8 cellular contexts compared by ENCODE assay signal in the genomic region with DNA sequence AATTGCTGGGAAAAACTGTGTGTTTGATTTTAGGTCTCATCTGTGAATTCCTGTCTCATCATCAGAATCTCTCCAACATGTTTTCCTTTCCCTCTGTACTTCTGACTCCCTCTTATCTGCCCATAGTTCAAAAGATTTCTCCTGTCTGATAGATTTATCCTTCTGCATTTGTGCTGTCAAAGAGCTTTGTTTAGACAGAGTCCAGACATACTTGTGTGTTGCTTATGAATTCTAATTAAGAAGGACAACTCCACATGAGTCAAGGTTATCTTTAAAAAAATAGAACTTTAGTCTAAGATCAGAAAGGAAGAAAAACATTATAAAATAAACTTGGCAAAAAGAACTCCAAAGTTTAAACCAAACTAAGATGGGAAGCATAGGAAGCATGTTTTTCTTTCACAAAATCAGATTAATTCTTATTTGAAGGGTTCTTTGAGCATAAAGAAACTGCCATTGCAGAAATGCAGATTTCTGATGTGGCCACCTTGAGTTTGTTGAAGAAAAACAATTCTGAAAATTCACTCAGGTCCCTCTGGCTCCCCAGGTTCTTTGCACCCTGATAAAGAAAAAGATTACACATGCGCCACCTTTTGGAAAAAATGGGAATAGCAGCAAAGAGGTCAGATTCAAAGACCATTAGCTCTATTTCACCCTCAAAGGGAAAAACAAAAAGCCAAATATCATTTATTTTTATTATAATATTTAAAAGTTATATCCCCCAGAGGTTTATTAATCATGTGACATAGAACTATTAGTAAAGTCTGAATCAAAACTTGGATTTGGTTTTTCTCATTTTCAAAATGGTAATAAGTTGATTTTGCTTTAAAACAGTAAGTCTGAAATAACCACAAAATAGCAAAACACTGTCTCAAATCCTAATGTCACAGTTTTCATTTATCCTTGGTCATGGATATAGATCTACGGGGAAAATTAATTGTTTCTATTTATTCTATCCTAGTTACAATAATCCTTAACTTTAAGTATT.
A peak's percentile ranks its signal among the peaks of the same experiment; 100 is the strongest.
DNase-seq lines count a peak whose midpoint lies in the region; ATAC-seq, FAIRE-seq and TF ChIP-seq lines count a peak whose summit lies in the region.

No MANE protein-coding gene starts in this region.

- ATAC-seq in HG03469 (IDR thresholded peaks at IDR 0.05; ENCODE audit: unreplicated experiment): peak; percentile 70

- H3K9me3 ChIP-seq in SJCRH30 (replicated peaks): no peaks in the 10 kb centered on the region
- no peaks in the 10 kb centered on the region for H3K9me3 ChIP-seq in keratinocyte (ENCODE audit: control insufficient read depth, low read depth, low read length)

- H3K4me2 ChIP-seq in keratinocyte (ENCODE audit: control insufficient read depth, extremely low read depth, insufficient read depth, low read depth, low read length): no peak overlapping the region

- H3K36me3 ChIP-seq in SJCRH30 (no peaks in the 10 kb centered on the region), keratinocyte (ENCODE audit: control insufficient read depth in 2 of 2, extremely low read depth in 1 of 2, insufficient read depth in 2 of 2, low read length in 2 of 2) (no peaks in the 10 kb centered on the region)

- no peaks in the 10 kb centered on the region for H3K79me2 ChIP-seq in keratinocyte (ENCODE audit: control insufficient read depth, insufficient read depth, low read length)

- peak; percentile 41 for DNase-seq in AG20443 (ENCODE audit: low spot score)
- peak; percentile 27 for DNase-seq in GM13976 (ENCODE audit: low spot score)
- DNase-seq in SJCRH30: peak; percentile 47 to 79
- peak; percentile 13 to 70 for DNase-seq in T47D (ENCODE audit: low read depth in 1 of 2, low spot score in 1 of 2)
- no peak for DNase-seq in keratinocyte (ENCODE audit: low read depth, low spot score)
- DNase-seq in stimulated activated CD4-positive, alpha-beta T cell treated with anti-CD3 and anti-CD28 coated beads, Interleukin-2, amount 100 ng/mL, for 48 hours: peak; percentile 49 to 59
- no peak for DNase-seq in GF-D8 (lab: John Stamatoyannopoulos, UW)

- H3K4me3 ChIP-seq in SJCRH30: no peak overlapping the region
- H3K4me3 ChIP-seq in keratinocyte (ENCODE audit: control insufficient read depth in 2 of 3, extremely low read depth in 1 of 3, insufficient read depth in 2 of 3, low read depth in 1 of 3, low read length in 3 of 3): no peak overlapping the region

- H3K27ac ChIP-seq in SJCRH30 (peak overlapping the region; percentile 46), keratinocyte (ENCODE audit: control insufficient read depth, insufficient read depth, low read length) (no peak overlapping the region)

- no peak overlapping the region for H2AFZ ChIP-seq in keratinocyte (ENCODE audit: control insufficient read depth, low read length)

- FAIRE-seq in keratinocyte (lab: Jason Lieb, UNC): no peak

- no peak overlapping the region for H3K9ac ChIP-seq in keratinocyte (ENCODE audit: control insufficient read depth, extremely low read depth, insufficient read depth, low read length)

- H3K4me1 ChIP-seq in SJCRH30 (peaks cover 24% of the 10 kb centered on the region), keratinocyte (ENCODE audit: control insufficient read depth, extremely low read depth, insufficient read depth, low read length) (no peaks in the 10 kb centered on the region)

- no peaks in the 10 kb centered on the region for H3K27me3 ChIP-seq in SJCRH30
- no peaks in the 10 kb centered on the region for H3K27me3 ChIP-seq in keratinocyte (ENCODE audit: control insufficient read depth, extremely low read depth, insufficient read depth, low read length)

- in situ Hi-C loops in GM13976 (cut with MboI; ENCODE audit: low sequenced_read_pairs, unreplicated experiment): no loop called here
- in situ Hi-C loops in T47D (cut with HindIII; ENCODE audit: low pct_unique_long_range_greater_than_20kb, low sequenced_read_pairs): no loop called here

- dilution Hi-C loops in keratinocyte (cut with MboI; ENCODE audit: extremely low pct_ligation_motif_present, low sequenced_read_pairs): loop anchor here (25.0 kb wide), 1 partner anchor 339 kb away; no protein-coding TSS in a partner anchor

- H4K20me1 ChIP-seq in keratinocyte (ENCODE audit: control insufficient read depth, extremely low read depth, insufficient read depth, low read length): no peaks in the 10 kb centered on the region

- no peaks in the 10 kb centered on the region for H3K9me1 ChIP-seq in keratinocyte (ENCODE audit: control insufficient read depth, extremely low read depth, insufficient read depth, low read length)

- peak; percentile 60 for TF ChIP-seq CTCF in GM13976 (IDR thresholded peaks at IDR 0.05; ENCODE audit: borderline replicate concordance, control extremely low read depth, extremely low read depth, insufficient read depth, missing control alignments)
- peak; percentile 22 to 62 (median 59) for TF ChIP-seq CTCF in keratinocyte (optimal IDR thresholded peaks at IDR 0.05 in 1 of 3, IDR thresholded peaks at IDR 0.05 in 1 of 3, conservative IDR thresholded peaks at IDR 0.05 in 1 of 3; ENCODE audit: extremely low read depth in 1 of 3, insufficient read depth in 2 of 3, low read length in 3 of 3)

Comparison
In these comparisons a context has a peak if more than half of its experiments do, and no peak if none do; other contexts are left out.
1. DNase-seq: peak in AG20443 (single experiment), GM13976 (single experiment), SJCRH30 (2 of 2), T47D (2 of 2) and stimulated activated CD4-positive, alpha-beta T cell treated with anti-CD3 and anti-CD28 coated beads, Interleukin-2, amount 100 ng/mL, for 48 hours (2 of 2); none in keratinocyte (single experiment) and GF-D8 (single experiment).